1 cellular context compared by ENCODE assay signal in the genomic region with DNA sequence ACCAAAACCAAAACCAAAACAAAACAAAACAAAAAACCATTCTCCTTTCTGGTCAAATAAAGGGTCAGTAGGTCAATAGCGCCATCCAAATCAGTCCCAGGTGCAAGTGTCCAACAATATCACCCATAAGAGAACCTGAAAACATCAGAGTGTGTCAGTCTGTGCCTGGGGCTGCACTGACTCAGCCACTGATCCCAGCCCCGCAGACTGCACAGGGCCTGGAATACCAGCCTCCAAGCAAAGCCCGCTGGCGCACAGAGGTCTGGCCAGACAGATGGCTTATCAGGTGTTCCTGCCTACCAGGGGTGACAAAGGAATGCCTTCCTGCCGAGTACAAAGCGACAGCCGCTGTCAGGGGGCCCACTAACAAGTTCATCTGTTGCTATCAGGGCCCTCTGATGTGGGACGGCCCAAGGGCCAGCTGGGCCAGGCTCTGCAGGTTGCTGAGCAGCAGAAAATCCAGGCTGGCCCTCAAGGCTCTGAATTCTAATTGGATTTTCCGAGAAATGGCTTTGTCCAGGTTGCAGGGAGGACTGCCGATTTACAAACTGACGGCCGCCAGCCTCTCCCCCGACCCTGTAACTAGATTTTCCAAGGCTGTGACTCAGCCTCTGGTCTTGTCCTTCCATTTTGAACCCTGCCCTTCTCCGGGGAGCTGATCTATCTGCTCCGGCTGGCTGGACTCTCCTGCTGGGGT.
TF ChIP-seq lines count a peak whose summit lies in the region.

No MANE protein-coding gene starts in this region.

TF ChIP-seq in GM23338, 12 proteins besides CTCF, POLR2A, EP300 and RAD21 (continued from another document):
- TF ChIP-seq, protein P1, sequence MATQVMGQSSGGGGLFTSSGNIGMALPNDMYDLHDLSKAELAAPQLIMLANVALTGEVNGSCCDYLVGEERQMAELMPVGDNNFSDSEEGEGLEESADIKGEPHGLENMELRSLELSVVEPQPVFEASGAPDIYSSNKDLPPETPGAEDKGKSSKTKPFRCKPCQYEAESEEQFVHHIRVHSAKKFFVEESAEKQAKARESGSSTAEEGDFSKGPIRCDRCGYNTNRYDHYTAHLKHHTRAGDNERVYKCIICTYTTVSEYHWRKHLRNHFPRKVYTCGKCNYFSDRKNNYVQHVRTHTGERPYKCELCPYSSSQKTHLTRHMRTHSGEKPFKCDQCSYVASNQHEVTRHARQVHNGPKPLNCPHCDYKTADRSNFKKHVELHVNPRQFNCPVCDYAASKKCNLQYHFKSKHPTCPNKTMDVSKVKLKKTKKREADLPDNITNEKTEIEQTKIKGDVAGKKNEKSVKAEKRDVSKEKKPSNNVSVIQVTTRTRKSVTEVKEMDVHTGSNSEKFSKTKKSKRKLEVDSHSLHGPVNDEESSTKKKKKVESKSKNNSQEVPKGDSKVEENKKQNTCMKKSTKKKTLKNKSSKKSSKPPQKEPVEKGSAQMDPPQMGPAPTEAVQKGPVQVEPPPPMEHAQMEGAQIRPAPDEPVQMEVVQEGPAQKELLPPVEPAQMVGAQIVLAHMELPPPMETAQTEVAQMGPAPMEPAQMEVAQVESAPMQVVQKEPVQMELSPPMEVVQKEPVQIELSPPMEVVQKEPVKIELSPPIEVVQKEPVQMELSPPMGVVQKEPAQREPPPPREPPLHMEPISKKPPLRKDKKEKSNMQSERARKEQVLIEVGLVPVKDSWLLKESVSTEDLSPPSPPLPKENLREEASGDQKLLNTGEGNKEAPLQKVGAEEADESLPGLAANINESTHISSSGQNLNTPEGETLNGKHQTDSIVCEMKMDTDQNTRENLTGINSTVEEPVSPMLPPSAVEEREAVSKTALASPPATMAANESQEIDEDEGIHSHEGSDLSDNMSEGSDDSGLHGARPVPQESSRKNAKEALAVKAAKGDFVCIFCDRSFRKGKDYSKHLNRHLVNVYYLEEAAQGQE (IDR thresholded peaks at IDR 0.05; ENCODE audit: unreplicated experiment) = no peak
- TF ChIP-seq JUNB (IDR thresholded peaks at IDR 0.05; ENCODE audit: unreplicated experiment) (no peak), POLR2AphosphoS5 (IDR thresholded peaks at IDR 0.05; ENCODE audit: low read depth) (no peak)
- TF ChIP-seq, protein P2, sequence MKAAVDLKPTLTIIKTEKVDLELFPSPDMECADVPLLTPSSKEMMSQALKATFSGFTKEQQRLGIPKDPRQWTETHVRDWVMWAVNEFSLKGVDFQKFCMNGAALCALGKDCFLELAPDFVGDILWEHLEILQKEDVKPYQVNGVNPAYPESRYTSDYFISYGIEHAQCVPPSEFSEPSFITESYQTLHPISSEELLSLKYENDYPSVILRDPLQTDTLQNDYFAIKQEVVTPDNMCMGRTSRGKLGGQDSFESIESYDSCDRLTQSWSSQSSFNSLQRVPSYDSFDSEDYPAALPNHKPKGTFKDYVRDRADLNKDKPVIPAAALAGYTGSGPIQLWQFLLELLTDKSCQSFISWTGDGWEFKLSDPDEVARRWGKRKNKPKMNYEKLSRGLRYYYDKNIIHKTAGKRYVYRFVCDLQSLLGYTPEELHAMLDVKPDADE (IDR thresholded peaks at IDR 0.05) = no peak
